8 cellular contexts compared by ENCODE assay signal in the genomic region with DNA sequence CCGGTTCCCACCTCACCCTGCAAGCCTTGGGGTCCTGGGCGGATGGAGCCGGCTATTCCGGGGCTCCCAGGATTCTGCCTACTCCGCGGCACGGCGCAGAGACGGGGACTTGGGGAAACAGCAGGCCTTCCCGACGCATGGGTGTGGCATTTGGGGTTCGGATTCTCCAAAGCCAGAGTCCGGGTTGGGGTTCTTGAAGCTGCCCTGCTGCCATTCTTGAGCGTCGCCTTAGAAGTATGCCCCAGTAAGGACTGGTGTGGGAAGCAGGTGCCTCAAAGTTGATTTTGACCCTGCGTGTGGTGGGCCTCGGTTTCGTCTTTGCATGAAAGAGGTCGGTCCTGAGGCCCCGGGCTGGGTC. TPM values are rescaled to one million over a fixed set of nuclear protein-coding genes. Genes with fewer than 3 reads are reported as not detected.
DNase-seq lines count a peak whose midpoint lies in the region; ATAC-seq, FAIRE-seq and TF ChIP-seq lines count a peak whose summit lies in the region.

No MANE protein-coding gene starts in this region.

- peaks cover 34% of the 10 kb centered on the region for H3K79me2 ChIP-seq in GM23338 (replicated peaks; ENCODE audit: insufficient read depth)

- peak overlapping the region; percentile 92 for H3K4me3 ChIP-seq in GM23338
- peak overlapping the region; percentile 80 for H3K4me3 ChIP-seq in WERI-Rb-1 (ENCODE audit: low read depth, low read length)
- peak overlapping the region; percentile 94 for H3K4me3 ChIP-seq in skeletal muscle satellite cell (ENCODE audit: low read length)

- H3K4me1 ChIP-seq in GM23338 (ENCODE audit: insufficient read depth) (peaks cover 5% of the 10 kb centered on the region; the same call in 1 of the 2 replicates), foreskin keratinocyte (no peaks in the 10 kb centered on the region), skeletal muscle satellite cell (ENCODE audit: control insufficient read depth, insufficient read depth, low read length) (peaks cover 30% of the 10 kb centered on the region)

- TF ChIP-seq CTCF in GM23338 (conservative IDR thresholded peaks at IDR 0.05; ENCODE audit: low read depth in 2 of 2) (no peak), WERI-Rb-1 (IDR thresholded peaks at IDR 0.05; ENCODE audit: low read depth, low read length) (no peak), foreskin keratinocyte (conservative IDR thresholded peaks at IDR 0.05) (no peak), D721Med (IDR thresholded peaks at IDR 0.05; ENCODE audit: insufficient read depth, missing control alignments) (no peak)

- H3K9me3 Mint-ChIP-seq in GM23338: no peaks in the 10 kb centered on the region; the same call in 2 of the 3 replicates

- DNase-seq in GM23338 (ENCODE audit: low spot score) (no peak), WERI-Rb-1 (no peak), foreskin keratinocyte (no peak), ACHN (no peak), MV-4-11 (lab: John Stamatoyannopoulos, UW) (no peak), NCI-H2081 (lab: John Stamatoyannopoulos, UW) (no peak), D721Med (ENCODE audit: insufficient read length, low spot score) (no peak)

- 0 out of 2 replicates have a peak overlapping the region, but pooled peaks have one; percentile 78 for H2AFZ ChIP-seq in GM23338

- H3K9ac ChIP-seq in skeletal muscle satellite cell (ENCODE audit: low read depth, low read length): peak overlapping the region; percentile 100

- H3K27ac ChIP-seq in GM23338 (ENCODE audit: low read depth) (no peak overlapping the region), WERI-Rb-1 (peak overlapping the region; percentile 79), foreskin keratinocyte (peak overlapping the region; percentile 41)

- H3K4me2 ChIP-seq in GM23338 (peak overlapping the region; percentile 98), skeletal muscle satellite cell (ENCODE audit: low read length) (peak overlapping the region; percentile 97)

- H3F3A ChIP-seq in GM23338 (replicated peaks; ENCODE audit: low read depth): no peaks in the 10 kb centered on the region

- no peak for ATAC-seq in GM23338
- no peak for ATAC-seq in foreskin keratinocyte

- H3K9me2 ChIP-seq in GM23338 (ENCODE audit: insufficient read depth): no peaks in the 10 kb centered on the region

- H3K4me1 Mint-ChIP-seq in GM23338: peaks cover 2% of the 10 kb centered on the region; the same call in 1 of the 3 replicates

- peak overlapping the region; percentile 86 for H3K4me3 Mint-ChIP-seq in GM23338

- H3K9me3 ChIP-seq in WERI-Rb-1 (ENCODE audit: severe bottlenecking) (no peaks in the 10 kb centered on the region), skeletal muscle satellite cell (replicated peaks; ENCODE audit: low read length) (no peaks in the 10 kb centered on the region)

- peaks cover 11% of the 10 kb centered on the region for H3K27me3 Mint-ChIP-seq in GM23338 (ENCODE audit: insufficient read depth, low read depth, poor library complexity)

- no peaks in the 10 kb centered on the region; the same call in 1 of the 3 replicates for H3K36me3 Mint-ChIP-seq in GM23338 (ENCODE audit: low read depth)

- H4K20me1 ChIP-seq in GM23338 (replicated peaks; ENCODE audit: insufficient read depth): no peaks in the 10 kb centered on the region

- in situ Hi-C loops in ACHN (cut with HindIII; ENCODE audit: low pct_ligation_motif_present, low pct_unique_long_range_greater_than_20kb, low sequenced_read_pairs): no loop called here

- peak overlapping the region; percentile 67; the same call in 1 of the 2 replicates for H3K27ac Mint-ChIP-seq in GM23338

- no peak for FAIRE-seq in D721Med (lab: Jason Lieb, UNC)

- peaks cover 23% of the 10 kb centered on the region for H3K27me3 ChIP-seq in GM23338 (ENCODE audit: insufficient read depth)
- H3K27me3 ChIP-seq in WERI-Rb-1 (ENCODE audit: insufficient read depth, low read depth, severe bottlenecking): no peaks in the 10 kb centered on the region
- H3K27me3 ChIP-seq in foreskin keratinocyte: peaks cover 4% of the 10 kb centered on the region
- peaks cover 17% of the 10 kb centered on the region for H3K27me3 ChIP-seq in skeletal muscle satellite cell (ENCODE audit: control insufficient read depth, insufficient read depth, low read length)

- H3K36me3 ChIP-seq in GM23338 (ENCODE audit: insufficient read depth) (no peaks in the 10 kb centered on the region), WERI-Rb-1 (peaks cover 4% of the 10 kb centered on the region), skeletal muscle satellite cell (ENCODE audit: insufficient read depth, low read length) (peaks cover 25% of the 10 kb centered on the region)

TF ChIP-seq in GM23338, 12 proteins besides CTCF, POLR2A, EP300 and RAD21 (continues in another document):
- TF ChIP-seq NANOG (IDR thresholded peaks at IDR 0.05; ENCODE audit: borderline replicate concordance): no peak
- TF ChIP-seq, protein P1, sequence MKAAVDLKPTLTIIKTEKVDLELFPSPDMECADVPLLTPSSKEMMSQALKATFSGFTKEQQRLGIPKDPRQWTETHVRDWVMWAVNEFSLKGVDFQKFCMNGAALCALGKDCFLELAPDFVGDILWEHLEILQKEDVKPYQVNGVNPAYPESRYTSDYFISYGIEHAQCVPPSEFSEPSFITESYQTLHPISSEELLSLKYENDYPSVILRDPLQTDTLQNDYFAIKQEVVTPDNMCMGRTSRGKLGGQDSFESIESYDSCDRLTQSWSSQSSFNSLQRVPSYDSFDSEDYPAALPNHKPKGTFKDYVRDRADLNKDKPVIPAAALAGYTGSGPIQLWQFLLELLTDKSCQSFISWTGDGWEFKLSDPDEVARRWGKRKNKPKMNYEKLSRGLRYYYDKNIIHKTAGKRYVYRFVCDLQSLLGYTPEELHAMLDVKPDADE (IDR thresholded peaks at IDR 0.05): no peak
- no peak for TF ChIP-seq CREB1 (CRISPR knock-in tag; IDR thresholded peaks at IDR 0.05; ENCODE audit: low read depth)
- no peak for TF ChIP-seq ZNF331 (CRISPR knock-in tag; IDR thresholded peaks at IDR 0.05; ENCODE audit: low read depth)
- no peak for TF ChIP-seq ZNF114 (CRISPR knock-in tag; IDR thresholded peaks at IDR 0.05)
- TF ChIP-seq EZH2 (IDR thresholded peaks at IDR 0.05; ENCODE audit: low read depth, unreplicated experiment): no peak
- no peak for TF ChIP-seq EZH2phosphoT487 (IDR thresholded peaks at IDR 0.05; ENCODE audit: unreplicated experiment)
- TF ChIP-seq JUNB (IDR thresholded peaks at IDR 0.05; ENCODE audit: unreplicated experiment): no peak

RNA-seq across cellular contexts. Expression of gene GUK1, which starts 0.6 kb away (rescaled TPM):
- 84.0 and 87.5 TPM in 2 replicates for total RNA-seq in GM23338 (2014; rRNA removed; shearing (Covaris generic))
- polyA plus RNA-seq in GM23338 (2016; fragmentation: Nextera tagmentation; extraction: Ambion mirVana) (104 and 121 TPM in 2 replicates), foreskin keratinocyte (603 and 671 TPM in 2 replicates)
- 424 and 441 TPM in 2 replicates for total RNA-seq in foreskin keratinocyte
- total RNA-seq in skeletal muscle satellite cell (2012; rRNA removed): 470 and 540 TPM in 2 replicates

RNA-seq across cellular contexts. Expression of gene GJC2, which starts 9.0 kb away (rescaled TPM):
- total RNA-seq in GM23338 (2014; rRNA removed; shearing (Covaris generic)): 0.58 and 1.2 TPM in 2 replicates
- polyA plus RNA-seq in GM23338 (2016; fragmentation: Nextera tagmentation; extraction: Ambion mirVana) (0.15 and 0.23 TPM in 2 replicates), foreskin keratinocyte (0.82 and 1.0 TPM in 2 replicates)
- total RNA-seq in foreskin keratinocyte: 0.82 and 1.1 TPM in 2 replicates
- total RNA-seq in skeletal muscle satellite cell (2012; rRNA removed): 1.3 and 1.5 TPM in 2 replicates

RNA-seq across cellular contexts. Expression of gene IBA57, which starts 24.9 kb away (rescaled TPM):
- total RNA-seq in GM23338 (2014; rRNA removed; shearing (Covaris generic)): 7.3 and 10.3 TPM in 2 replicates
- 1.1 TPM in 2 replicates for polyA plus RNA-seq in GM23338 (2016; fragmentation: Nextera tagmentation; extraction: Ambion mirVana)
- total RNA-seq in foreskin keratinocyte: 5.1 and 7.4 TPM in 2 replicates
- polyA plus RNA-seq in foreskin keratinocyte: 4.8 and 6.5 TPM in 2 replicates
- total RNA-seq in skeletal muscle satellite cell (2012; rRNA removed): 5.8 and 6.6 TPM in 2 replicates

RNA-seq across cellular contexts. Expression of gene MRPL55, which starts 31.6 kb away (rescaled TPM):
- 81.2 and 92.4 TPM in 2 replicates for total RNA-seq in GM23338 (2014; rRNA removed; shearing (Covaris generic))
- polyA plus RNA-seq in GM23338 (2016; fragmentation: Nextera tagmentation; extraction: Ambion mirVana) (172 and 182 TPM in 2 replicates), foreskin keratinocyte (105 and 111 TPM in 2 replicates)
- 73.6 and 77.5 TPM in 2 replicates for total RNA-seq in foreskin keratinocyte
- 79.1 and 85.8 TPM in 2 replicates for total RNA-seq in skeletal muscle satellite cell (2012; rRNA removed)

RNA-seq across cellular contexts. Expression of gene C1orf35, which starts 37.6 kb away (rescaled TPM):
- 11.3 and 14.0 TPM in 2 replicates for total RNA-seq in GM23338 (2014; rRNA removed; shearing (Covaris generic))
- polyA plus RNA-seq in GM23338 (2016; fragmentation: Nextera tagmentation; extraction: Ambion mirVana): 67.6 and 75.9 TPM in 2 replicates
- 21.2 and 22.8 TPM in 2 replicates for total RNA-seq in foreskin keratinocyte
- 32.8 and 34.0 TPM in 2 replicates for polyA plus RNA-seq in foreskin keratinocyte
- 7.0 and 7.9 TPM in 2 replicates for total RNA-seq in skeletal muscle satellite cell (2012; rRNA removed)
